ENCODE assay signal across 8 cellular contexts in the genomic region with DNA sequence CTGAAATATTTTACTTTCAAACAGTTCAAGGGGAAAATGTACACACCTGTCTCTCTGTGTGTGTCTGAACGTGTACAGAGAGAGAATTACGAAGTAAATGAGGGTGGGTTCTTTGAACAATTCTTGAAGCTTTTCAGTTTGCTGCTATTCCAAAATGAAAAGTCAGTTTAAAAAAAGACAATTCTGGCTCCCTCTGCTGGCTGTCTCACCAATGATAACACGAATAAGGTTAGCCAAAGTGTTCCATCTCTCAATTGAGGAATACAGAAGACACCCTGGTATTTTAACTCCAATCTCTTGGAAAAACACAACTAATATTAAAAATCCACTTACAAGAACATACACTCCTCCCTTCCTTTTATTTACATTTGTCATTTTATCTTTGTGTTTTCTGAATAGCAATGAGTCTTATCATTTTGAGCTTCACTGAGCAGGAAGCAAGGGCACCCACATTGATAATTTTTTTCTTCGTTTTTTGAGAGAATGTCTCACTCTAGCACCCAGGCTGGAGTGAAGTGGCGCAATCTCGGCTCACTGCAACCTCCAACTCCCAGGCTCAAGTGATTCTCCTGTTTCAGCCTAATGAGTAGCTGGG. TPM values are rescaled to one million over a fixed set of nuclear protein-coding genes. Genes with fewer than 3 reads are reported as not detected.
A peak's percentile ranks its signal among the peaks of the same experiment; 100 is the strongest.
DNase-seq lines count a peak whose midpoint lies in the region; ATAC-seq and TF ChIP-seq lines count a peak whose summit lies in the region.

No MANE protein-coding gene starts in this region.

- CTCF ChIA-PET in GM10248 (lab: Yijun Ruan, JAX) = interaction anchor here (0.7 to 13.3 kb wide), 20 partner anchors 8 to 669 kb away, joined by 3 to 156 read pairs (median 4); no protein-coding TSS in a partner anchor

- in situ Hi-C loops in T47D (cut with HindIII; ENCODE audit: low pct_unique_long_range_greater_than_20kb, low sequenced_read_pairs) = no loop called here

- POLR2A ChIA-PET in GM10248 (lab: Yijun Ruan, JAX) = interaction anchor here (0.6 to 0.8 kb wide), 2 partner anchors 95 to 270 kb away, joined by 4 to 5 read pairs; partner anchors contain the start of gene HEXIM1

- DNase-seq in Ammon's horn (ENCODE audit: low spot score) (peak; percentile 30), GM10248 (ENCODE audit: extremely low spot score) (peak; percentile 36), NCI-H526 treated with DMSO at 0.1 percent for 48 hours (lab: John Stamatoyannopoulos, UW) (peak; percentile 22), T47D (ENCODE audit: low read depth in 1 of 2, low spot score in 1 of 2) (peak; percentile 53 to 54), lung microvascular endothelial cell (ENCODE audit: low read depth in 2 of 2) (peak; percentile 40 to 47)

- TF ChIP-seq CTCF in GM10248 (IDR thresholded peaks at IDR 0.05; ENCODE audit: control extremely low read depth, extremely low read depth, low read depth, missing control alignments) = peak; percentile 48

- ATAC-seq in HG02885 (IDR thresholded peaks at IDR 0.05; ENCODE audit: poor library complexity, unreplicated experiment) = no peak
- no peak for ATAC-seq in HG02981 (IDR thresholded peaks at IDR 0.05; ENCODE audit: unreplicated experiment)
- no peak for ATAC-seq in HG02678 (IDR thresholded peaks at IDR 0.05; ENCODE audit: unreplicated experiment)

RNA-seq across cellular contexts. Expression of gene EFTUD2, which starts 20.5 kb away (rescaled TPM):
- 116 and 136 TPM in 2 replicates for total RNA-seq in lung microvascular endothelial cell

RNA-seq across cellular contexts. Expression of gene HIGD1B, which starts 31.0 kb away (rescaled TPM):
- total RNA-seq in lung microvascular endothelial cell = not detected in 2 replicates

RNA-seq across cellular contexts. Expression of gene GFAP, which starts 36.6 kb away (rescaled TPM):
- total RNA-seq in lung microvascular endothelial cell = not detected in 2 replicates

RNA-seq across cellular contexts. Expression of gene GJC1, which starts 48.6 kb away (rescaled TPM):
- total RNA-seq in lung microvascular endothelial cell = 3.9 and 5.2 TPM in 2 replicates
